ENCODE assay signal across 27 cellular contexts in genomic region chr1:165688046-165688445, GRCh38.
"Had no signal": no experiment of that assay in that cellular context is flagged by ENCODE, and none has a peak within 500 bp of the region (broad histone marks: within the 10 kb centered on the region; RNA-seq: fewer than 3 reads in every experiment).

No MANE protein-coding gene starts in this region.

- H3K27ac Mint-ChIP-seq: nephron progenitor cell had no signal

- H3K4me3 ChIP-seq: coronary artery, esophagus squamous epithelium, lung, prostate gland, right atrium auricular region, smooth muscle cell, stomach, tibial nerve, upper lobe of left lung had no signal

- H3K4me3 Mint-ChIP-seq: effector memory CD8-positive, alpha-beta T cell; memory B cell; nephron progenitor cell had no signal

- H3K27ac ChIP-seq: coronary artery, esophagus squamous epithelium, prostate gland, right atrium auricular region, stomach, tibial nerve, upper lobe of left lung had no signal

- H3K9me3 ChIP-seq: esophagus squamous epithelium, prostate gland, right atrium auricular region, stomach, upper lobe of left lung had no signal

- H3K4me2 ChIP-seq: smooth muscle cell had no signal

- H3K27me3 ChIP-seq: esophagus squamous epithelium, right atrium auricular region, stomach, tibial nerve, upper lobe of left lung had no signal

- ATAC-seq: effector memory CD8-positive, alpha-beta T cell; left colon; sciatic nerve had no signal

- H3K9me3 Mint-ChIP-seq: immature natural killer cell had no signal

- H3K4me1 Mint-ChIP-seq: nephron progenitor cell had no signal

- DNase-seq: effector memory CD8-positive, alpha-beta T cell; erythroblast; esophagus squamous epithelium; foreskin melanocyte; hypothalamus; immature natural killer cell; islet precursor cell; kidney glomerular epithelial cell; left colon; naive B cell; nephron progenitor cell; nucleus accumbens; stimulated activated CD4-positive, alpha-beta T cell treated with anti-CD3 and anti-CD28 coated beads, Interleukin-12 subunit alpha, Interleukin-12 subunit beta, amount 100 ng/mL, for 4 hours; stimulated activated CD4-positive, alpha-beta T cell treated with anti-CD3 and anti-CD28 coated beads, Interleukin-1b, Interleukin-23, amount 100 ng/mL, for 48 hours; stimulated activated CD4-positive, alpha-beta T cell treated with anti-CD3 and anti-CD28 coated beads, Interleukin-4, amount 100 ng/mL, for 1 hour; stimulated activated CD8-positive, alpha-beta memory T cell treated with anti-CD3 and anti-CD28 coated beads, Interleukin-4, amount 100 ng/mL, for 48 hours; stimulated activated naive CD4-positive, alpha-beta T cell treated with Interleukin-2 at 50 U/mL for 16 hours; stomach; upper lobe of left lung had no signal

- H3K36me3 ChIP-seq: prostate gland had no signal

- H3K27me3 Mint-ChIP-seq: effector memory CD8-positive, alpha-beta T cell; memory B cell; naive B cell had no signal

- H3K4me1 ChIP-seq: prostate gland, tibial nerve had no signal
